In the genomic region with DNA sequence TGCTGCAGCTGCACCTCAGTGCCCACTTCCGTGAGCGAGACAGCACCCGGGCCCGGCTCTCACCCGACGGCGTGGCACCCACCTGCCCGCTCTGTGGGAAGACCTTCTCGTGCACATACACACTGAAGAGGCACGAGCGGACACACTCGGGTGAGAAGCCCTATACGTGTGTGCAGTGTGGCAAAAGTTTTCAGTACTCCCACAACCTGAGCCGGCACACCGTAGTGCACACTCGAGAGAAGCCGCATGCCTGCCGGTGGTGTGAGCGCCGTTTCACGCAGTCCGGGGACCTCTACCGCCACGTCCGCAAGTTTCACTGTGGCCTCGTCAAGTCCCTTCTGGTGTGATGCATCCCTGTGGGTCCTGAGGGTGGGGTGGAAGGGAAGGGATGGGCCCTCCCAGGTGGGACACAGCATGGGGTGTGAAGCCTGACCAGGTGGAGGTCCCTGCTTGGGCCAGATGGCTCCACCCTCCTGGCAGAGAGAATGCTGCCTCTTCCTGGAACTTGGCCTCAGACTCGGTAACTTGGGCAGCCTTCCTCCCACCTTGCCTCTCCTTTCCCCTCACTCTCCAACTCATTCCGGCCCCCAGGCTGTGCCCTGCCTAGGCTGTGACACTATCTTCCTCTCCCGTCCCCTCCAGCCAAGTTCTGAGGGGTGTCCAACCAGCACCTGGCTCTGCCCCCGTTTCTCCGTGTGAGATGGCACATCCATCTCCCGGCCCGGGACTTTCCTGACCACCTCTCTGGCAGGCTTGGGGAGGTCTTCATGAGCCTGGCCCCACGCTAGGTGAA, we compare ENCODE assay signal across 14 cellular contexts. TPM values are rescaled to one million over a fixed set of nuclear protein-coding genes. Genes with fewer than 3 reads are reported as not detected.
DNase-seq lines count a peak whose midpoint lies in the region; ATAC-seq, FAIRE-seq and TF ChIP-seq lines count a peak whose summit lies in the region.
"Had no signal": no experiment of that assay in that cellular context is flagged by ENCODE, and none has a peak within 500 bp of the region (broad histone marks: within the 10 kb centered on the region; RNA-seq: fewer than 3 reads in every experiment).

No MANE protein-coding gene starts in this region.

- H3K9ac ChIP-seq in astrocyte (ENCODE audit: low read length), result no peak overlapping the region
- H3K9ac ChIP-seq in neuronal stem cell (ENCODE audit: low read depth, low read length, poor library complexity), result peak overlapping the region; percentile 18
- no peak overlapping the region for H3K9ac ChIP-seq in mesenchymal stem cell (ENCODE audit: low read length)

- H2BK12ac ChIP-seq in neuronal stem cell (ENCODE audit: low read length) (peak overlapping the region; percentile 41), mesenchymal stem cell (ENCODE audit: low read length in 2 of 2) (no peak overlapping the region)

- no peak for FAIRE-seq in astrocyte (lab: Jason Lieb, UNC)

- no peaks in the 10 kb centered on the region for H3K27me3 ChIP-seq in CD8-positive, alpha-beta T cell (ENCODE audit: insufficient read depth, low read length)
- peaks cover 3% of the 10 kb centered on the region for H3K27me3 ChIP-seq in astrocyte (ENCODE audit: insufficient read depth, low read length)
- peaks cover 20 to 59% (median 51%) of the 10 kb centered on the region in 3 experiments for H3K27me3 ChIP-seq in neuronal stem cell (ENCODE audit: control insufficient read depth in 3 of 3, insufficient read depth in 3 of 3, low read depth in 1 of 3, low read length in 3 of 3)
- no peaks in the 10 kb centered on the region for H3K27me3 ChIP-seq in mesenchymal stem cell (ENCODE audit: control insufficient read depth in 1 of 2, insufficient read depth in 1 of 2, low read length in 2 of 2)
- H3K27me3 ChIP-seq: gastrocnemius medialis, ovary had no signal

- peak in 1 of 7 experiments; percentile 17 for DNase-seq in CD8-positive, alpha-beta T cell
- DNase-seq in astrocyte (ENCODE audit: low read depth), result no peak
- DNase-seq in neuronal stem cell (ENCODE audit: low spot score), result no peak
- DNase-seq in stimulated activated CD4-positive, alpha-beta T cell treated with anti-CD3 and anti-CD28 coated beads, Interleukin-4, amount 100 ng/mL, for 24 hours, result no peak
- DNase-seq in CD1c-positive myeloid dendritic cell (ENCODE audit: extremely low spot score), result no peak
- DNase-seq in mesenchymal stem cell, result no peak
- DNase-seq: activated CD4-positive, alpha-beta T cell treated with anti-CD3 and anti-CD28 coated beads, Interleukin-2, amount 50 U/mL, for 4 hours; amygdala; gastrocnemius medialis; MV-4-11; NCI-H524 treated with DMSO at 0.1 percent for 48 hours; stimulated activated CD4-positive, alpha-beta T cell treated with anti-CD3 and anti-CD28 coated beads, Interleukin-2, amount 100 ng/mL, for 24 hours had no signal

- no peak for ATAC-seq in CD8-positive, alpha-beta T cell
- ATAC-seq: gastrocnemius medialis had no signal

- H3K27ac Mint-ChIP-seq in CD8-positive, alpha-beta T cell, result no peak overlapping the region
- peak overlapping the region in 1 of 3 donors; percentile 35 for H3K27ac Mint-ChIP-seq in IgD-negative memory B cell
- no peak overlapping the region for H3K27ac Mint-ChIP-seq in astrocyte (ENCODE audit: unreplicated experiment)

- H3K4me2 ChIP-seq in astrocyte (ENCODE audit: low read length) (no peak overlapping the region), neuronal stem cell (ENCODE audit: insufficient read depth, low read length, poor library complexity, severe bottlenecking) (no peak overlapping the region), mesenchymal stem cell (ENCODE audit: low read length, poor library complexity, severe bottlenecking) (no peak overlapping the region)

- H3K4me1 Mint-ChIP-seq in CD8-positive, alpha-beta T cell (ENCODE audit: low read depth), result peaks cover 25% of the 10 kb centered on the region
- H3K4me1 Mint-ChIP-seq in IgD-negative memory B cell, result peaks cover 11 to 18% (median 16%) of the 10 kb centered on the region in 3 donors
- H3K4me1 Mint-ChIP-seq in astrocyte (ENCODE audit: low read depth, unreplicated experiment), result peaks cover 20% of the 10 kb centered on the region

- TF ChIP-seq CTCF in CD8-positive, alpha-beta T cell (IDR thresholded peaks at IDR 0.05), result no peak
- no peak for TF ChIP-seq CTCF in astrocyte (IDR thresholded peaks at IDR 0.05; ENCODE audit: insufficient read depth, low read depth, low read length)

- peaks cover 5% of the 10 kb centered on the region for H3K79me1 ChIP-seq in neuronal stem cell (ENCODE audit: low read depth, low read length)
- peaks cover 6% of the 10 kb centered on the region for H3K79me1 ChIP-seq in mesenchymal stem cell (replicated peaks; ENCODE audit: low read length, poor library complexity, severe bottlenecking)

- H3K9me3 ChIP-seq in CD8-positive, alpha-beta T cell (ENCODE audit: low read length), result no peaks in the 10 kb centered on the region
- H3K9me3 ChIP-seq in astrocyte (ENCODE audit: insufficient read depth, low read depth, low read length) (no peaks in the 10 kb centered on the region), neuronal stem cell (replicated peaks in 1 of 2; ENCODE audit: control insufficient read depth in 2 of 2, insufficient read depth in 1 of 2, low read depth in 1 of 2, low read length in 2 of 2) (peaks cover 0 to 1% of the 10 kb centered on the region in 2 donors), mesenchymal stem cell (ENCODE audit: control insufficient read depth, low read length) (no peaks in the 10 kb centered on the region)
- H3K9me3 ChIP-seq: gastrocnemius medialis, ovary had no signal

- no peak overlapping the region for H4K8ac ChIP-seq in neuronal stem cell (ENCODE audit: low read depth, low read length)
- no peak overlapping the region for H4K8ac ChIP-seq in mesenchymal stem cell (ENCODE audit: low read length)

- no peak overlapping the region for H3K4ac ChIP-seq in neuronal stem cell (ENCODE audit: low read length)
- no peak overlapping the region for H3K4ac ChIP-seq in mesenchymal stem cell (ENCODE audit: low read depth in 1 of 2, low read length in 2 of 2)

- peak overlapping the region; percentile 99 for H3K23ac ChIP-seq in neuronal stem cell (ENCODE audit: low read depth, low read length, poor library complexity)
- H3K23ac ChIP-seq in mesenchymal stem cell (ENCODE audit: low read length in 2 of 2), result no peak overlapping the region

- no peak overlapping the region for H4K91ac ChIP-seq in neuronal stem cell (ENCODE audit: low read depth, low read length, poor library complexity)
- no peak overlapping the region for H4K91ac ChIP-seq in mesenchymal stem cell (ENCODE audit: low read length)

- no peak overlapping the region for H3K4me3 ChIP-seq in CD8-positive, alpha-beta T cell (ENCODE audit: low read depth, low read length)
- H3K4me3 ChIP-seq in astrocyte (ENCODE audit: insufficient read depth, low read depth, low read length) (no peak overlapping the region), neuronal stem cell (ENCODE audit: low read length in 2 of 2) (no peak overlapping the region), mesenchymal stem cell (ENCODE audit: insufficient read depth in 1 of 2, low read depth in 1 of 2, low read length in 2 of 2) (no peak overlapping the region)

- H3K27me3 Mint-ChIP-seq in CD8-positive, alpha-beta T cell (ENCODE audit: low read depth), result no peaks in the 10 kb centered on the region
- H3K27me3 Mint-ChIP-seq in IgD-negative memory B cell, result no peaks in the 10 kb centered on the region
- no peaks in the 10 kb centered on the region for H3K27me3 Mint-ChIP-seq in astrocyte (ENCODE audit: low read depth, unreplicated experiment)

- no peak overlapping the region for H2BK120ac ChIP-seq in neuronal stem cell (ENCODE audit: low read depth, low read length)
- no peak overlapping the region for H2BK120ac ChIP-seq in mesenchymal stem cell (ENCODE audit: low read depth, low read length)

- H3K9me3 Mint-ChIP-seq in CD8-positive, alpha-beta T cell, result no peaks in the 10 kb centered on the region
- H3K9me3 Mint-ChIP-seq in IgD-negative memory B cell (no peaks in the 10 kb centered on the region), astrocyte (ENCODE audit: unreplicated experiment) (no peaks in the 10 kb centered on the region)

- H3K79me2 ChIP-seq in astrocyte (ENCODE audit: insufficient read depth, low read length), result no peaks in the 10 kb centered on the region

- no peaks in the 10 kb centered on the region for H3K36me3 Mint-ChIP-seq in CD8-positive, alpha-beta T cell
- H3K36me3 Mint-ChIP-seq in IgD-negative memory B cell (no peaks in the 10 kb centered on the region), astrocyte (ENCODE audit: low read depth, unreplicated experiment) (peaks cover 4% of the 10 kb centered on the region)

- H3K4me1 ChIP-seq in CD8-positive, alpha-beta T cell (ENCODE audit: insufficient read depth, low read length), result peaks cover 21% of the 10 kb centered on the region
- peaks cover 24% of the 10 kb centered on the region for H3K4me1 ChIP-seq in astrocyte (ENCODE audit: insufficient read depth, low read length)
- peaks cover 6 to 25% of the 10 kb centered on the region in 2 donors for H3K4me1 ChIP-seq in neuronal stem cell (ENCODE audit: control insufficient read depth in 2 of 2, insufficient read depth in 1 of 2, low read depth in 1 of 2, low read length in 2 of 2)
- peaks cover 71% of the 10 kb centered on the region for H3K4me1 ChIP-seq in mesenchymal stem cell (ENCODE audit: control insufficient read depth, insufficient read depth, low read depth, low read length)

- H3K4me3 Mint-ChIP-seq in CD8-positive, alpha-beta T cell, result peak overlapping the region; percentile 87
- H3K4me3 Mint-ChIP-seq in IgD-negative memory B cell (peak overlapping the region in 3 of 4 donors; percentile 54 to 81 (median 67)), astrocyte (ENCODE audit: unreplicated experiment) (peak overlapping the region; percentile 66)

- WGBS in neuronal stem cell (ENCODE audit: extremely low coverage in 2 of 2, insufficient read length in 2 of 2, insufficient replicate concordance in 1 of 2), 2 donors, result no CpG with 5 or more reads among the region's 34 CpGs
- WGBS in mesenchymal stem cell, result 94% methylated on average over 34 of the region's 34 CpGs

- CTCF ChIA-PET in CD8-positive, alpha-beta T cell (lab: Charles Lee), result no interaction called here

- no peak overlapping the region for H2BK15ac ChIP-seq in neuronal stem cell (ENCODE audit: low read length)
- no peak overlapping the region for H2BK15ac ChIP-seq in mesenchymal stem cell (ENCODE audit: low read depth, poor library complexity, severe bottlenecking)

- intact Hi-C loops in CD8-positive, alpha-beta T cell (cut with DNase I, micrococcal nuclease), result no loop called here

- H2AFZ ChIP-seq in astrocyte (ENCODE audit: low read depth, low read length) (no peak overlapping the region), neuronal stem cell (ENCODE audit: low read length) (no peak overlapping the region), mesenchymal stem cell (ENCODE audit: low read depth, low read length) (no peak overlapping the region)

- H3K27ac ChIP-seq in CD8-positive, alpha-beta T cell (ENCODE audit: low read depth, low read length), result no peak overlapping the region
- H3K27ac ChIP-seq in astrocyte (ENCODE audit: low read depth, low read length), result no peak overlapping the region
- H3K27ac ChIP-seq in neuronal stem cell (replicated peaks; ENCODE audit: low read length), result no peak overlapping the region
- H3K27ac ChIP-seq in mesenchymal stem cell (ENCODE audit: low read length, poor library complexity, severe bottlenecking), result no peak overlapping the region
- H3K27ac ChIP-seq: ovary had no signal

- peak overlapping the region; percentile 55 for H3K18ac ChIP-seq in neuronal stem cell (ENCODE audit: low read length)
- H3K18ac ChIP-seq in mesenchymal stem cell (ENCODE audit: low read depth in 1 of 2, low read length in 2 of 2), result no peak overlapping the region

- H2BK5ac ChIP-seq in neuronal stem cell (ENCODE audit: low read length) (no peak overlapping the region), mesenchymal stem cell (ENCODE audit: low read depth, low read length, poor library complexity, severe bottlenecking) (no peak overlapping the region)

- POLR2A ChIA-PET in CD8-positive, alpha-beta T cell (lab: Charles Lee), result interaction anchor here (1.7 to 2.6 kb wide), 2 partner anchors 17 to 24 kb away, joined by 6 to 15 read pairs; no protein-coding TSS in a partner anchor

- no peaks in the 10 kb centered on the region for H3K36me3 ChIP-seq in CD8-positive, alpha-beta T cell (ENCODE audit: insufficient read depth, low read length)
- H3K36me3 ChIP-seq in astrocyte (ENCODE audit: insufficient read depth, low read length), result no peaks in the 10 kb centered on the region
- H3K36me3 ChIP-seq in neuronal stem cell (replicated peaks in 1 of 2; ENCODE audit: control insufficient read depth in 2 of 2, insufficient read depth in 2 of 2, low read length in 2 of 2), result no peaks in the 10 kb centered on the region
- peaks cover 0 to 9% of the 10 kb centered on the region in 2 experiments for H3K36me3 ChIP-seq in mesenchymal stem cell (ENCODE audit: control insufficient read depth in 1 of 2, insufficient read depth in 2 of 2, low read depth in 1 of 2, low read length in 2 of 2)
- H3K36me3 ChIP-seq: gastrocnemius medialis, ovary had no signal

- peaks cover 32% of the 10 kb centered on the region for H4K20me1 ChIP-seq in astrocyte (ENCODE audit: insufficient read depth, low read length)

- peak overlapping the region; percentile 92 for H2AK5ac ChIP-seq in neuronal stem cell (ENCODE audit: low read depth, low read length)
- H2AK5ac ChIP-seq in mesenchymal stem cell (ENCODE audit: low read length, severe bottlenecking), result no peak overlapping the region

- H3K14ac ChIP-seq in neuronal stem cell (ENCODE audit: low read length) (peak overlapping the region; percentile 67), mesenchymal stem cell (ENCODE audit: low read length in 2 of 2) (no peak overlapping the region)

RNA-seq across cellular contexts. Expression of a gene that starts 1.4 kb away (rescaled TPM):
- total RNA-seq in CD8-positive, alpha-beta T cell, result 1 to 10 TPM; 2.0 to 2.3 TPM
- polyA plus RNA-seq in IgD-negative memory B cell, result 1.0 TPM
- 6.6 and 6.9 TPM in 2 replicates for total RNA-seq in astrocyte
- polyA plus RNA-seq in neuronal stem cell (2013, experiment 1 of 2), result 0.95 TPM
- polyA plus RNA-seq in neuronal stem cell (2013, experiment 2 of 2), result 0.87 TPM
- 1.8 TPM for polyA plus RNA-seq in mesenchymal stem cell (2013, experiment 1 of 2)
- polyA plus RNA-seq in mesenchymal stem cell (2013, experiment 2 of 2), result 1.6 TPM

RNA-seq across cellular contexts. Expression of a gene that starts 6.8 kb away (rescaled TPM):
- 10 to 100 TPM; 65.7 to 67.7 TPM for total RNA-seq in CD8-positive, alpha-beta T cell
- polyA plus RNA-seq in IgD-negative memory B cell, result 8.2 TPM
- total RNA-seq in astrocyte, result 148 and 155 TPM in 2 replicates
- polyA plus RNA-seq in neuronal stem cell (2013, experiment 1 of 2), result 84.4 TPM
- polyA plus RNA-seq in neuronal stem cell (2013, experiment 2 of 2), result 82.3 TPM
- 106 TPM for polyA plus RNA-seq in mesenchymal stem cell (2013, experiment 1 of 2)
- polyA plus RNA-seq in mesenchymal stem cell (2013, experiment 2 of 2), result 108 TPM

RNA-seq across cellular contexts. Expression of a gene that starts 49.4 kb away (rescaled TPM):
- 100 to 1,000 TPM; 104 to 115 TPM for total RNA-seq in CD8-positive, alpha-beta T cell
- 195 TPM for polyA plus RNA-seq in IgD-negative memory B cell
- 46.4 and 51.0 TPM in 2 replicates for total RNA-seq in astrocyte
- polyA plus RNA-seq in neuronal stem cell (2013, experiment 1 of 2), result 109 TPM
- 114 TPM for polyA plus RNA-seq in neuronal stem cell (2013, experiment 2 of 2)
- polyA plus RNA-seq in mesenchymal stem cell (2013, experiment 1 of 2), result 68.6 TPM
- 73.5 TPM for polyA plus RNA-seq in mesenchymal stem cell (2013, experiment 2 of 2)
